In the genomic region with DNA sequence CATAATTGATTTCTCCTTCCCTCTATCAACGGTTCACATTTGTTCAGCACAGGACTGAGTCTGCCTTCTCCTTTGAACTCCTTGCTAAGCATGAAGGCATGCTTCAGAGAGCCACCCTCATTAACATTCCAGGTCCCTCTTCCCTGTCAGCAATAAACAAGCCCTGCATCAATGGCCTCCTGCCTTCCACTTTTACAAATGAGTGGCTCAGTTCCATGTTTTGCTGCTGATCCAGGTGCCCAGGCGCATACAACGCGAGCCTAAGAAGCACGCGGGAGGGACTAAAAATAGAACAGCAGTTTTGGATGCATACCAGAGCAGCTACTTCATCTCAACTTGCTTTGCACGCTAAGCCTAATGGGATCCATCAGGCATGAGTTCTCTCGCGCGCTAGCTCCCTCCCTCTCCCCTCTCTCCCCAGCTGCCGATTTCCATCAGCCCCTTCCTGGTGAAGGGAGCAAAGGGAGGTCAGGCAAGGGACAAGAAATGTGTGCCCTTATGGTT, we compare ENCODE assay signal across 8 cellular contexts. TPM values are rescaled to one million over a fixed set of nuclear protein-coding genes. Genes with fewer than 3 reads are reported as not detected.
DNase-seq lines count a peak whose midpoint lies in the region; ATAC-seq and TF ChIP-seq lines count a peak whose summit lies in the region.

No MANE protein-coding gene starts in this region.

- no peaks in the 10 kb centered on the region for H3K9me3 ChIP-seq in hepatocyte (ENCODE audit: low read depth)

- no peaks in the 10 kb centered on the region for H3K27me3 Mint-ChIP-seq in stimulated activated memory B cell treated with anti-CD40 and anti-IgM and Interleukin-4, amounts not matched to agents 10 μg/mL and 1 μg/mL and 100 μg/mL, for 72 hours

- H3K9me3 Mint-ChIP-seq in stimulated activated memory B cell treated with anti-CD40 and anti-IgM and Interleukin-4, amounts not matched to agents 10 μg/mL and 1 μg/mL and 100 μg/mL, for 72 hours, result no peaks in the 10 kb centered on the region

- no peak overlapping the region for H3K27ac Mint-ChIP-seq in stimulated activated memory B cell treated with anti-CD40 and anti-IgM and Interleukin-4, amounts not matched to agents 10 μg/mL and 1 μg/mL and 100 μg/mL, for 72 hours

- H2AFZ ChIP-seq in hepatocyte, result no peak overlapping the region

- peaks cover 3% of the 10 kb centered on the region for H3K79me2 ChIP-seq in hepatocyte

- H3K4me1 Mint-ChIP-seq in stimulated activated memory B cell treated with anti-CD40 and anti-IgM and Interleukin-4, amounts not matched to agents 10 μg/mL and 1 μg/mL and 100 μg/mL, for 72 hours, result peaks cover 9% of the 10 kb centered on the region

- H3K4me3 Mint-ChIP-seq in stimulated activated memory B cell treated with anti-CD40 and anti-IgM and Interleukin-4, amounts not matched to agents 10 μg/mL and 1 μg/mL and 100 μg/mL, for 72 hours, result no peak overlapping the region

- WGBS in hepatocyte (ENCODE audit: low lambda C conversion rate, missing lambda C conversion rate), result under 1% methylated on average over 11 of the region's 11 CpGs

- DNase-seq in AG08395 (ENCODE audit: low spot score) (peak; percentile 85), LoVo (ENCODE audit: low spot score) (peak; percentile 63), hepatocyte (ENCODE audit: low spot score) (peak; percentile 92), retina (peak; percentile 88)
- no peak for DNase-seq in activated CD4-positive, alpha-beta T cell treated with anti-CD3 and anti-CD28 coated beads for 4 hours

- H3K27ac ChIP-seq in angular gyrus (ENCODE audit: low read depth, low read length) (peak overlapping the region; percentile 72), hepatocyte (peak overlapping the region; percentile 90)

- H3K4me2 ChIP-seq in hepatocyte, result peak overlapping the region; percentile 68

- no peaks in the 10 kb centered on the region for H3K36me3 ChIP-seq in hepatocyte (replicated peaks; ENCODE audit: insufficient read depth, low read depth)

- peaks cover 25% of the 10 kb centered on the region for H3K36me3 Mint-ChIP-seq in stimulated activated memory B cell treated with anti-CD40 and anti-IgM and Interleukin-4, amounts not matched to agents 10 μg/mL and 1 μg/mL and 100 μg/mL, for 72 hours

- no peaks in the 10 kb centered on the region for H3K9me2 ChIP-seq in hepatocyte (replicated peaks; ENCODE audit: insufficient read depth)

- no peaks in the 10 kb centered on the region for H4K20me1 ChIP-seq in hepatocyte (ENCODE audit: insufficient read depth, poor library complexity, severe bottlenecking)

- H3K4me1 ChIP-seq in hepatocyte (ENCODE audit: insufficient read depth), result peaks cover 35% of the 10 kb centered on the region

- ATAC-seq in activated CD4-positive, CD25-positive, alpha-beta regulatory T cell treated with anti-CD3 and anti-CD28 coated beads, Interleukin-2, amount 50 U/mL, for 24 hours, result no peak
- no peak for ATAC-seq in stimulated activated memory B cell treated with anti-CD40 and anti-IgM and Interleukin-4, amounts not matched to agents 10 μg/mL and 1 μg/mL and 100 μg/mL, for 72 hours

- H3K4me3 ChIP-seq in hepatocyte, result no peak overlapping the region

- no peak for TF ChIP-seq CTCF in hepatocyte (IDR thresholded peaks at IDR 0.05; ENCODE audit: poor library complexity)

- no peaks in the 10 kb centered on the region for H3K27me3 ChIP-seq in hepatocyte

RNA-seq across cellular contexts. Expression of gene TRAF3IP2, which starts 53.4 kb away (rescaled TPM):
- total RNA-seq in hepatocyte, result 26.0 and 31.1 TPM in 2 replicates
- polyA plus RNA-seq in hepatocyte, result 21.9 and 22.2 TPM in 2 replicates

Comparison
In these comparisons a context has a peak if more than half of its experiments do, and no peak if none do; other contexts are left out.
1. DNase-seq: peak in AG08395 (single experiment), LoVo (single experiment), hepatocyte (single experiment) and retina (single experiment); none in activated CD4-positive, alpha-beta T cell treated with anti-CD3 and anti-CD28 coated beads for 4 hours (0 of 2).